Comparison of ENCODE assay signal across 17 cellular contexts in the genomic region with DNA sequence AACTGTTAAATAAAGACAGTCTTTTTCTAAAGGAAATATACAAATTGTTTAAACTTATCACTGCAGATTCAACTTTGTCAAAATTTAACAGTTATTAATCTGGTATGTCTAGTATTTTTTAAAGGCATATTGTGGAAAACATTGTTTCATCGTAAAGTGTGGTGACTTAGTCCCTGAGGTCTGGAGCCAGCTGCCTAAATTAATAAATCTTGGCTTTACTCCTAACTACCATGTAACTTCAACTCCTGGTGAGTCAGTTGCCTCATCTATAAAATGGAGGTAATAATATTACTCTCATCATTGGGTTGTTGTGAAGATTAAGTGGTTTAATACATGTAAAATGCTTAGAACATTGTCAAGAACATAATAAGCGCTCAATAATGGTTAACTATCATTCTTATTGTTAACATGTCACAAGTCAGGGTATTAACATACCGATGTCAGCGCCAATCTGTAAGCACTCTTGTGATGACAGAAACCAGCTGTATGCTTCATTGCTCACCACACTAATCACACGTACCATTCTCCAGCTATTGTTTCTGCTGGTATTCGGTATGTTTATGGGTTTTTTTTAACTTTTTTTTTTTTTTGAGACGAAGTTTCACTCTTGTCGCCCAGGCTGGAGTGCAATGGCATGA. TPM values are rescaled to one million over a fixed set of nuclear protein-coding genes. Genes with fewer than 3 reads are reported as not detected.
A peak's percentile ranks its signal among the peaks of the same experiment; 100 is the strongest.
DNase-seq lines count a peak whose midpoint lies in the region; ATAC-seq and TF ChIP-seq lines count a peak whose summit lies in the region.
"Had no signal": no experiment of that assay in that cellular context is flagged by ENCODE, and none has a peak within 500 bp of the region (broad histone marks: within the 10 kb centered on the region; RNA-seq: fewer than 3 reads in every experiment).

No MANE protein-coding gene starts in this region.

- 18% methylated on average over 8 of the region's 8 CpGs for WGBS in SK-N-SH (ENCODE audit: low lambda C conversion rate)

- intact Hi-C loops in left ventricle myocardium superior (cut with micrococcal nuclease) (no loop called here), tibial artery (cut with DNase I; ENCODE audit: low total_unique reads) (no loop called here)

- no peaks in the 10 kb centered on the region for H3K9me3 ChIP-seq in right atrium auricular region
- H3K9me3 ChIP-seq in SK-N-SH: 0 out of 2 replicates have a peak, but pooled peaks cover 6% of the 10 kb centered on the region
- no peaks in the 10 kb centered on the region for H3K9me3 ChIP-seq in neural cell (ENCODE audit: low read length)
- no peaks in the 10 kb centered on the region for H3K9me3 ChIP-seq in tibial artery
- H3K9me3 ChIP-seq: A549, BE2C had no signal

- H3K9me2 ChIP-seq in SK-N-SH: no peaks in the 10 kb centered on the region
- H3K9me2 ChIP-seq in neural cell (ENCODE audit: insufficient read depth, low read length): no peaks in the 10 kb centered on the region

- peak overlapping the region; percentile 14; the same call in 1 of the 2 replicates for H3K9ac ChIP-seq in SK-N-SH
- no peak overlapping the region for H3K9ac ChIP-seq in neural cell (ENCODE audit: low read length)

- TF ChIP-seq RAD21 in SK-N-SH (IDR thresholded peaks at IDR 0.05; ENCODE audit: low read length): no peak
- TF ChIP-seq RAD21 in neural cell (conservative IDR thresholded peaks at IDR 0.05): no peak

- H4K20me1 ChIP-seq in SK-N-SH (ENCODE audit: insufficient read depth) (no peaks in the 10 kb centered on the region), neural cell (ENCODE audit: insufficient read depth) (no peaks in the 10 kb centered on the region)

- CTCF ChIA-PET in SK-N-SH (lab: Yijun Ruan, JAX): no interaction called here

- POLR2A ChIA-PET in SK-N-SH (lab: Yijun Ruan, JAX): no interaction called here

- H3F3A ChIP-seq in SK-N-SH (replicated peaks; ENCODE audit: insufficient read depth): peaks cover 18% of the 10 kb centered on the region
- H3F3A ChIP-seq in neural cell (ENCODE audit: insufficient read depth, low read length, poor library complexity, severe bottlenecking): no peaks in the 10 kb centered on the region

- no peak overlapping the region; the same call in 1 of the 2 replicates for H2AFZ ChIP-seq in SK-N-SH (ENCODE audit: low read depth)
- H2AFZ ChIP-seq in neural cell (ENCODE audit: low read depth, low read length): no peak overlapping the region

- TF ChIP-seq CTCF in right atrium auricular region (IDR thresholded peaks at IDR 0.05) (no peak), SK-N-SH (IDR thresholded peaks at IDR 0.05) (no peak), neural cell (IDR thresholded peaks at IDR 0.05; ENCODE audit: poor library complexity, severe bottlenecking) (no peak), tibial artery (IDR thresholded peaks at IDR 0.05) (no peak)

- H3K27me3 ChIP-seq in right atrium auricular region: no peaks in the 10 kb centered on the region
- no peaks in the 10 kb centered on the region for H3K27me3 ChIP-seq in SK-N-SH (ENCODE audit: insufficient read depth)
- H3K27me3 ChIP-seq in neural cell (ENCODE audit: insufficient read depth, low read depth, low read length): no peaks in the 10 kb centered on the region
- peaks cover 0 to 3% of the 10 kb centered on the region in 2 donors for H3K27me3 ChIP-seq in tibial artery

- ATAC-seq in left ventricle myocardium superior: peak; percentile 59
- ATAC-seq in HG02970 (IDR thresholded peaks at IDR 0.05; ENCODE audit: low FRiP score, unreplicated experiment): no peak
- ATAC-seq: A549, HepG2 had no signal

- TF ChIP-seq EP300 in SK-N-SH (IDR thresholded peaks at IDR 0.05; ENCODE audit: borderline replicate concordance in 1 of 2, low read depth in 1 of 2, low read length in 1 of 2) (peak; percentile 78 to 93), neural cell (conservative IDR thresholded peaks at IDR 0.05; ENCODE audit: poor library complexity, severe bottlenecking) (peak; percentile 76)

- DNase-seq in left ventricle myocardium superior: no peak
- no peak for DNase-seq in right atrium auricular region (ENCODE audit: low spot score)
- DNase-seq in SK-N-SH: no peak
- no peak for DNase-seq in cerebellar cortex (ENCODE audit: low spot score)
- DNase-seq in tibial artery: no peak
- DNase-seq: BE2C; CD4-positive, alpha-beta memory T cell; DND-41; GF-D8; Karpas-422; NCI-H1930; NCI-H2171 treated with DMSO at 0.1 percent for 48 hours; SIG-M5 had no signal

- H3K36me3 ChIP-seq in right atrium auricular region: no peaks in the 10 kb centered on the region
- H3K36me3 ChIP-seq in SK-N-SH (replicated peaks in 1 of 2; ENCODE audit: control insufficient read depth in 1 of 2, insufficient read depth in 2 of 2, low read length in 1 of 2): peaks cover 0 to 5% of the 10 kb centered on the region in 2 experiments
- no peaks in the 10 kb centered on the region for H3K36me3 ChIP-seq in neural cell (ENCODE audit: insufficient read depth, low read length)
- H3K36me3 ChIP-seq in tibial artery: no peaks in the 10 kb centered on the region
- H3K36me3 ChIP-seq: BE2C had no signal

- no peaks in the 10 kb centered on the region for H3K4me1 ChIP-seq in right atrium auricular region
- peaks cover 0 to 18% of the 10 kb centered on the region in 2 experiments; a peak in 2 of 4 replicates for H3K4me1 ChIP-seq in SK-N-SH (ENCODE audit: control insufficient read depth in 1 of 2, insufficient read depth in 2 of 2, low read depth in 1 of 2, low read length in 1 of 2)
- H3K4me1 ChIP-seq in tibial artery: no peaks in the 10 kb centered on the region
- H3K4me1 ChIP-seq: A549, BE2C had no signal

- H3K79me2 ChIP-seq in SK-N-SH (ENCODE audit: insufficient read depth) (no peaks in the 10 kb centered on the region), neural cell (replicated peaks; ENCODE audit: insufficient read depth, low read length) (no peaks in the 10 kb centered on the region)

- no peak overlapping the region for H3K27ac ChIP-seq in right atrium auricular region
- peak overlapping the region; percentile 60 to 75; a peak in 3 of 4 replicates for H3K27ac ChIP-seq in SK-N-SH (ENCODE audit: low read depth in 2 of 2, low read length in 1 of 2)
- H3K27ac ChIP-seq in neural cell (ENCODE audit: low read length): no peak overlapping the region
- H3K27ac ChIP-seq in tibial artery: no peak overlapping the region
- H3K27ac ChIP-seq: A549 had no signal

- H3K4me3 ChIP-seq in right atrium auricular region (no peak overlapping the region), SK-N-SH (ENCODE audit: low read depth in 2 of 2, low read length in 1 of 2) (no peak overlapping the region), neural cell (ENCODE audit: low read length) (no peak overlapping the region), tibial artery (no peak overlapping the region)
- H3K4me3 ChIP-seq: A549 had no signal

- no peak overlapping the region for H3K4me2 ChIP-seq in SK-N-SH
- no peak overlapping the region for H3K4me2 ChIP-seq in neural cell (ENCODE audit: low read length)
- H3K4me2 ChIP-seq: A549 had no signal

TF ChIP-seq in SK-N-SH, 30 proteins besides CTCF, POLR2A, EP300 and RAD21 (continues in another document):
- TF ChIP-seq, protein P1, sequence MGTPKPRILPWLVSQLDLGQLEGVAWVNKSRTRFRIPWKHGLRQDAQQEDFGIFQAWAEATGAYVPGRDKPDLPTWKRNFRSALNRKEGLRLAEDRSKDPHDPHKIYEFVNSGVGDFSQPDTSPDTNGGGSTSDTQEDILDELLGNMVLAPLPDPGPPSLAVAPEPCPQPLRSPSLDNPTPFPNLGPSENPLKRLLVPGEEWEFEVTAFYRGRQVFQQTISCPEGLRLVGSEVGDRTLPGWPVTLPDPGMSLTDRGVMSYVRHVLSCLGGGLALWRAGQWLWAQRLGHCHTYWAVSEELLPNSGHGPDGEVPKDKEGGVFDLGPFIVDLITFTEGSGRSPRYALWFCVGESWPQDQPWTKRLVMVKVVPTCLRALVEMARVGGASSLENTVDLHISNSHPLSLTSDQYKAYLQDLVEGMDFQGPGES (IDR thresholded peaks at IDR 0.05; ENCODE audit: low read depth, low read length): no peak
- no peak for TF ChIP-seq RCOR1 (IDR thresholded peaks at IDR 0.05; ENCODE audit: low read length)

TF ChIP-seq in neural cell, 6 proteins besides CTCF, POLR2A, EP300 and RAD21 (continues in another document):
- peak; percentile 51 for TF ChIP-seq POLR2AphosphoS5 (IDR thresholded peaks at IDR 0.05)

RNA-seq across cellular contexts. Expression of a gene that starts 14.1 kb away (rescaled TPM):
- total RNA-seq in left ventricle myocardium superior: not detected
- total RNA-seq in right atrium auricular region: not detected
- polyA plus RNA-seq in SK-N-SH (2012; rRNA removed): 37.2 and 59.1 TPM in 2 replicates
- 50.5 and 56.0 TPM in 2 replicates for polyA plus RNA-seq in SK-N-SH (2012; cell fraction: cytosol; rRNA removed)
- polyA plus RNA-seq in SK-N-SH (2012; cell fraction: nucleus; rRNA removed): 59.9 and 106 TPM in 2 replicates
- 0.17 TPM in 1 of 2 replicates, not detected in the other for polyA plus RNA-seq in neural cell
- polyA minus RNA-seq in neural cell: not detected in 2 replicates
- total RNA-seq: CD4-positive, alpha-beta memory T cell; HepG2 had no signal
- polyA plus RNA-seq: CD4-positive, alpha-beta memory T cell; HepG2 had no signal

RNA-seq across cellular contexts. Expression of a gene that starts 22.0 kb away (rescaled TPM):
- 9.4 TPM for total RNA-seq in left ventricle myocardium superior
- total RNA-seq in right atrium auricular region: 10 to 100 TPM; 18.8 TPM
- polyA plus RNA-seq in SK-N-SH (2012; rRNA removed): 38.8 and 49.5 TPM in 2 replicates
- 50.8 and 60.6 TPM in 2 replicates for polyA plus RNA-seq in SK-N-SH (2012; cell fraction: cytosol; rRNA removed)
- polyA plus RNA-seq in SK-N-SH (2012; cell fraction: nucleus; rRNA removed): 28.9 and 68.8 TPM in 2 replicates
- 67.3 and 67.4 TPM in 2 replicates for polyA plus RNA-seq in neural cell
- 34.6 and 49.5 TPM in 2 replicates for polyA minus RNA-seq in neural cell

RNA-seq across cellular contexts. Expression of a gene that starts 44.6 kb away (rescaled TPM):
- total RNA-seq in left ventricle myocardium superior (0.82 TPM), right atrium auricular region (1 to 10 TPM in 1 of 2 donors, under 1 TPM in 1; 0.51 to 1.3 TPM)
- polyA plus RNA-seq in SK-N-SH (2012; rRNA removed) (23.0 and 23.8 TPM in 2 replicates), neural cell (7.5 and 8.6 TPM in 2 replicates)
- 27.7 and 29.2 TPM in 2 replicates for polyA plus RNA-seq in SK-N-SH (2012; cell fraction: cytosol; rRNA removed)
- 10.8 and 15.6 TPM in 2 replicates for polyA plus RNA-seq in SK-N-SH (2012; cell fraction: nucleus; rRNA removed)
- 2.9 and 5.0 TPM in 2 replicates for polyA minus RNA-seq in neural cell

Comparison
In these comparisons a context has a peak if more than half of its experiments do, and no peak if none do; other contexts are left out.
1. H3K27ac ChIP-seq: peak in SK-N-SH (2 of 2); none in right atrium auricular region (0 of 2), neural cell (single experiment) and tibial artery (0 of 2).